ENCODE assay signal across 1 cellular context in the genomic region with DNA sequence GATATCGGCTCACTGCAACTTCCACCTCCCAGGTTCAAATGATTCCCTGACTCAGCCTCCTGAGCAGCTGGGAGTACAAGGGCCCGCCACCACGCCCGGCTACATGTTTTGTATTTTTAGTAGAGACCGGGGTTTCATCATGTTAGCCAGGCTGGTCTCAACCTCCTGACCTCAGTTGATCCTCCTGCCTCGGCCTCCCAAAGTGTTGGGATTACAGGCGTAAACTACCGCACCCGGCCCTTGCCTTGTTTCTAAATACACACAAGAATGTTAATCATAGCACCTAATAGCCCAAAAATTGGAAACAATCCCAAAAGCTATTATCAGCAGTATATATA.
TF ChIP-seq lines count a peak whose summit lies in the region.

No MANE protein-coding gene starts in this region.

TF ChIP-seq in K562, 482 proteins besides CTCF, POLR2A, EP300 and RAD21:
- TF ChIP-seq NFATC3 (IDR thresholded peaks at IDR 0.05) (no peak), NR2C2 (CRISPR knock-in tag; IDR thresholded peaks at IDR 0.05) (no peak), NR2C2 (tag; IDR thresholded peaks at IDR 0.05) (no peak), TFAP4 (CRISPR knock-in tag; IDR thresholded peaks at IDR 0.05; ENCODE audit: borderline replicate concordance) (peak; percentile 12; the same call in 1 of the 2 replicates), ZNF57 (CRISPR knock-in tag; IDR thresholded peaks at IDR 0.05) (no peak)
